ENCODE assay signal across 20 cellular contexts in genomic region chr1:5885471-5886139, GRCh38.
DNase-seq lines count a peak whose midpoint lies in the region; ATAC-seq and TF ChIP-seq lines count a peak whose summit lies in the region.
"Had no signal": no experiment of that assay in that cellular context is flagged by ENCODE, and none has a peak within 500 bp of the region (broad histone marks: within the 10 kb centered on the region; RNA-seq: fewer than 3 reads in every experiment).

No MANE protein-coding gene starts in this region.

- peaks cover 6% of the 10 kb centered on the region for H3K4me1 Mint-ChIP-seq in GM23338
- H3K4me1 Mint-ChIP-seq in T-helper 17 cell, result no peaks in the 10 kb centered on the region
- peaks cover 9% of the 10 kb centered on the region for H3K4me1 Mint-ChIP-seq in chondrocyte (ENCODE audit: low read depth)
- H3K4me1 Mint-ChIP-seq in neural crest cell, result peaks cover 24% of the 10 kb centered on the region
- H3K4me1 Mint-ChIP-seq in activated T-cell treated with anti-CD3 and anti-CD28 coated beads, Interleukin-2, amount 50 U/mL, for 72 hours (ENCODE audit: low read depth), result no peaks in the 10 kb centered on the region

- H3K9me3 ChIP-seq in T-helper 17 cell (ENCODE audit: control insufficient read depth, low read length, poor library complexity, severe bottlenecking), result no peaks in the 10 kb centered on the region
- H3K9me3 ChIP-seq: SJCRH30 had no signal

- no peaks in the 10 kb centered on the region for H3K79me2 ChIP-seq in GM23338 (replicated peaks; ENCODE audit: insufficient read depth)

- H3K27ac Mint-ChIP-seq in GM23338, result 0 out of 2 replicates have a peak overlapping the region, but pooled peaks have one; percentile 15
- H3K27ac Mint-ChIP-seq in T-helper 17 cell, result peak overlapping the region; percentile 14
- no peak overlapping the region for H3K27ac Mint-ChIP-seq in chondrocyte (ENCODE audit: unreplicated experiment)
- H3K27ac Mint-ChIP-seq in neural crest cell (ENCODE audit: unreplicated experiment), result peak overlapping the region; percentile 82
- H3K27ac Mint-ChIP-seq in activated T-cell treated with anti-CD3 and anti-CD28 coated beads, Interleukin-2, amount 50 U/mL, for 72 hours, result no peak overlapping the region
- H3K27ac Mint-ChIP-seq: CD8-positive, alpha-beta T cell had no signal

- H3K27ac ChIP-seq in GM23338 (ENCODE audit: low read depth), result no peak overlapping the region
- H3K27ac ChIP-seq: SJCRH30 had no signal

- no peaks in the 10 kb centered on the region for H3F3A ChIP-seq in GM23338 (replicated peaks; ENCODE audit: low read depth)

- H3K4me1 ChIP-seq in GM23338 (ENCODE audit: insufficient read depth), result no peaks in the 10 kb centered on the region

- no peak overlapping the region for H3K4me2 ChIP-seq in GM23338

- H3K4me3 Mint-ChIP-seq in GM23338 (no peak overlapping the region), T-helper 17 cell (no peak overlapping the region), chondrocyte (ENCODE audit: unreplicated experiment) (no peak overlapping the region), neural crest cell (no peak overlapping the region)
- H3K4me3 Mint-ChIP-seq in activated T-cell treated with anti-CD3 and anti-CD28 coated beads, Interleukin-2, amount 50 U/mL, for 72 hours, result no peak overlapping the region
- H3K4me3 Mint-ChIP-seq: CD8-positive, alpha-beta T cell had no signal

- no peaks in the 10 kb centered on the region for H3K27me3 ChIP-seq in GM23338 (ENCODE audit: insufficient read depth)
- H3K27me3 ChIP-seq: SJCRH30 had no signal

- DNase-seq in GM23338 (ENCODE audit: low spot score), result no peak
- DNase-seq in T-helper 17 cell, result no peak
- peak; percentile 55 for DNase-seq in chondrocyte (ENCODE audit: low spot score)
- no peak for DNase-seq in neural crest cell (ENCODE audit: low read depth, low spot score)
- no peak for DNase-seq in activated T-cell treated with anti-CD3 and anti-CD28 coated beads, Interleukin-2, amount 50 U/mL, for 72 hours
- no peak for DNase-seq in RPMI8226
- no peak for DNase-seq in globus pallidus (ENCODE audit: low spot score)
- DNase-seq: C1 segment of cervical spinal cord; Calu3; CD8-positive, alpha-beta T cell; DMS153; NCI-H1092 treated with DMSO at 0.1 percent for 48 hours; NCI-H1436 treated with DMSO at 0.1 percent for 48 hours; NCI-H1930; NCI-H2227 treated with DMSO at 0.1 percent for 48 hours; NCI-H510A; NCI-H748 treated with DMSO at 0.1 percent for 48 hours; SJCRH30 had no signal

- no peaks in the 10 kb centered on the region for H4K20me1 ChIP-seq in GM23338 (replicated peaks; ENCODE audit: insufficient read depth)

- no peaks in the 10 kb centered on the region for H3K9me2 ChIP-seq in GM23338 (ENCODE audit: insufficient read depth)

- H3K9me3 Mint-ChIP-seq in GM23338 (no peaks in the 10 kb centered on the region), chondrocyte (ENCODE audit: low read depth) (no peaks in the 10 kb centered on the region), neural crest cell (no peaks in the 10 kb centered on the region)
- H3K9me3 Mint-ChIP-seq in activated T-cell treated with anti-CD3 and anti-CD28 coated beads, Interleukin-2, amount 50 U/mL, for 72 hours, result no peaks in the 10 kb centered on the region
- H3K9me3 Mint-ChIP-seq: CD8-positive, alpha-beta T cell had no signal

- TF ChIP-seq CTCF in GM23338 (conservative IDR thresholded peaks at IDR 0.05; ENCODE audit: low read depth in 2 of 2), result no peak
- no peak for TF ChIP-seq CTCF in chondrocyte (IDR thresholded peaks at IDR 0.05)
- no peak for TF ChIP-seq CTCF in neural crest cell (conservative IDR thresholded peaks at IDR 0.05)

- ATAC-seq in GM23338, result no peak
- ATAC-seq in T-helper 17 cell, result no peak
- ATAC-seq in activated T-cell treated with anti-CD3 and anti-CD28 coated beads, Interleukin-2, amount 50 U/mL, for 72 hours (replicated peaks in 1 of 2), result no peak
- no peak for ATAC-seq in GM21619 (IDR thresholded peaks at IDR 0.05; ENCODE audit: unreplicated experiment)
- ATAC-seq: CD8-positive, alpha-beta T cell; Panc1 had no signal

- no peak overlapping the region for H3K4me3 ChIP-seq in GM23338
- H3K4me3 ChIP-seq: SJCRH30 had no signal

- no peak overlapping the region for H2AFZ ChIP-seq in GM23338

- H3K36me3 Mint-ChIP-seq in GM23338 (ENCODE audit: low read depth) (peaks cover 16% of the 10 kb centered on the region; the same call in 2 of the 3 replicates), T-helper 17 cell (ENCODE audit: low read depth) (peaks cover 2% of the 10 kb centered on the region), chondrocyte (ENCODE audit: low read depth) (peaks cover 12% of the 10 kb centered on the region), neural crest cell (ENCODE audit: low read depth) (peaks cover 10% of the 10 kb centered on the region)
- peaks cover 0 to 2% of the 10 kb centered on the region in 2 donors for H3K36me3 Mint-ChIP-seq in activated T-cell treated with anti-CD3 and anti-CD28 coated beads, Interleukin-2, amount 50 U/mL, for 72 hours (ENCODE audit: insufficient read depth in 2 of 2)

- no peaks in the 10 kb centered on the region for H3K36me3 ChIP-seq in GM23338 (ENCODE audit: insufficient read depth)
- H3K36me3 ChIP-seq: SJCRH30 had no signal

- H3K27me3 Mint-ChIP-seq in GM23338 (ENCODE audit: insufficient read depth, low read depth, poor library complexity) (peaks cover 10% of the 10 kb centered on the region), T-helper 17 cell (no peaks in the 10 kb centered on the region), chondrocyte (ENCODE audit: low read depth) (no peaks in the 10 kb centered on the region), neural crest cell (ENCODE audit: low read depth) (no peaks in the 10 kb centered on the region)
- H3K27me3 Mint-ChIP-seq in activated T-cell treated with anti-CD3 and anti-CD28 coated beads, Interleukin-2, amount 50 U/mL, for 72 hours (ENCODE audit: low read depth), result no peaks in the 10 kb centered on the region

TF ChIP-seq in GM23338, 12 proteins besides CTCF, POLR2A, EP300 and RAD21 (continues in another document):
- TF ChIP-seq, protein P1, sequence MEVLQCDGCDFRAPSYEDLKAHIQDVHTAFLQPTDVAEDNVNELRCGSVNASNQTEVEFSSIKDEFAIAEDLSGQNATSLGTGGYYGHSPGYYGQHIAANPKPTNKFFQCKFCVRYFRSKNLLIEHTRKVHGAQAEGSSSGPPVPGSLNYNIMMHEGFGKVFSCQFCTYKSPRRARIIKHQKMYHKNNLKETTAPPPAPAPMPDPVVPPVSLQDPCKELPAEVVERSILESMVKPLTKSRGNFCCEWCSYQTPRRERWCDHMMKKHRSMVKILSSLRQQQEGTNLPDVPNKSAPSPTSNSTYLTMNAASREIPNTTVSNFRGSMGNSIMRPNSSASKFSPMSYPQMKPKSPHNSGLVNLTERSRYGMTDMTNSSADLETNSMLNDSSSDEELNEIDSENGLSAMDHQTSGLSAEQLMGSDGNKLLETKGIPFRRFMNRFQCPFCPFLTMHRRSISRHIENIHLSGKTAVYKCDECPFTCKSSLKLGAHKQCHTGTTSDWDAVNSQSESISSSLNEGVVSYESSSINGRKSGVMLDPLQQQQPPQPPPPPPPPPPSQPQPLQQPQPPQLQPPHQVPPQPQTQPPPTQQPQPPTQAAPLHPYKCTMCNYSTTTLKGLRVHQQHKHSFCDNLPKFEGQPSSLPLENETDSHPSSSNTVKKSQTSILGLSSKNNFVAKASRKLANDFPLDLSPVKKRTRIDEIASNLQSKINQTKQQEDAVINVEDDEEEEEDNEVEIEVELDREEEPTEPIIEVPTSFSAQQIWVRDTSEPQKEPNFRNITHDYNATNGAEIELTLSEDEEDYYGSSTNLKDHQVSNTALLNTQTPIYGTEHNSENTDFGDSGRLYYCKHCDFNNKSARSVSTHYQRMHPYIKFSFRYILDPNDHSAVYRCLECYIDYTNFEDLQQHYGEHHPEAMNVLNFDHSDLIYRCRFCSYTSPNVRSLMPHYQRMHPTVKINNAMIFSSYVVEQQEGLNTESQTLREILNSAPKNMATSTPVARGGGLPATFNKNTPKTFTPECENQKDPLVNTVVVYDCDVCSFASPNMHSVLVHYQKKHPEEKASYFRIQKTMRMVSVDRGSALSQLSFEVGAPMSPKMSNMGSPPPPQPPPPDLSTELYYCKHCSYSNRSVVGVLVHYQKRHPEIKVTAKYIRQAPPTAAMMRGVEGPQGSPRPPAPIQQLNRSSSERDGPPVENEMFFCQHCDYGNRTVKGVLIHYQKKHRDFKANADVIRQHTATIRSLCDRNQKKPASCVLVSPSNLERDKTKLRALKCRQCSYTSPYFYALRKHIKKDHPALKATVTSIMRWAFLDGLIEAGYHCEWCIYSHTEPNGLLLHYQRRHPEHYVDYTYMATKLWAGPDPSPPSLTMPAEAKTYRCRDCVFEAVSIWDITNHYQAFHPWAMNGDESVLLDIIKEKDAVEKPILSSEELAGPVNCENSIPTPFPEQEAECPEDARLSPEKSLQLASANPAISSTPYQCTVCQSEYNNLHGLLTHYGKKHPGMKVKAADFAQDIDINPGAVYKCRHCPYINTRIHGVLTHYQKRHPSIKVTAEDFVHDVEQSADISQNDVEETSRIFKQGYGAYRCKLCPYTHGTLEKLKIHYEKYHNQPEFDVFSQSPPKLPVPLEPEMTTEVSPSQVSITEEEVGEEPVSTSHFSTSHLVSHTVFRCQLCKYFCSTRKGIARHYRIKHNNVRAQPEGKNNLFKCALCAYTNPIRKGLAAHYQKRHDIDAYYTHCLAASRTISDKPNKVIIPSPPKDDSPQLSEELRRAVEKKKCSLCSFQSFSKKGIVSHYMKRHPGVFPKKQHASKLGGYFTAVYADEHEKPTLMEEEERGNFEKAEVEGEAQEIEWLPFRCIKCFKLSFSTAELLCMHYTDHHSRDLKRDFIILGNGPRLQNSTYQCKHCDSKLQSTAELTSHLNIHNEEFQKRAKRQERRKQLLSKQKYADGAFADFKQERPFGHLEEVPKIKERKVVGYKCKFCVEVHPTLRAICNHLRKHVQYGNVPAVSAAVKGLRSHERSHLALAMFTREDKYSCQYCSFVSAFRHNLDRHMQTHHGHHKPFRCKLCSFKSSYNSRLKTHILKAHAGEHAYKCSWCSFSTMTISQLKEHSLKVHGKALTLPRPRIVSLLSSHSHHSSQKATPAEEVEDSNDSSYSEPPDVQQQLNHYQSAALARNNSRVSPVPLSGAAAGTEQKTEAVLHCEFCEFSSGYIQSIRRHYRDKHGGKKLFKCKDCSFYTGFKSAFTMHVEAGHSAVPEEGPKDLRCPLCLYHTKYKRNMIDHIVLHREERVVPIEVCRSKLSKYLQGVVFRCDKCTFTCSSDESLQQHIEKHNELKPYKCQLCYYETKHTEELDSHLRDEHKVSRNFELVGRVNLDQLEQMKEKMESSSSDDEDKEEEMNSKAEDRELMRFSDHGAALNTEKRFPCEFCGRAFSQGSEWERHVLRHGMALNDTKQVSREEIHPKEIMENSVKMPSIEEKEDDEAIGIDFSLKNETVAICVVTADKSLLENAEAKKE (CRISPR knock-in tag; IDR thresholded peaks at IDR 0.05), result no peak
- TF ChIP-seq JUNB (IDR thresholded peaks at IDR 0.05; ENCODE audit: unreplicated experiment) (no peak), ZNF331 (CRISPR knock-in tag; IDR thresholded peaks at IDR 0.05; ENCODE audit: low read depth) (no peak)

Comparison
In these comparisons a context has a peak if more than half of its experiments do, and no peak if none do; other contexts are left out.
1. H3K27ac Mint-ChIP-seq: peak in GM23338 (single experiment), T-helper 17 cell (single experiment) and neural crest cell (single experiment); none in chondrocyte (single experiment) and activated T-cell treated with anti-CD3 and anti-CD28 coated beads, Interleukin-2, amount 50 U/mL, for 72 hours (single experiment).